Comparison of ENCODE assay signal across 19 cellular contexts in genomic region chr1:233313434-233314155, GRCh38. TPM values are rescaled to one million over a fixed set of nuclear protein-coding genes. Genes with fewer than 3 reads are reported as not detected.
DNase-seq lines count a peak whose midpoint lies in the region; ATAC-seq and TF ChIP-seq lines count a peak whose summit lies in the region.
"Had no signal": no experiment of that assay in that cellular context is flagged by ENCODE, and none has a peak within 500 bp of the region (broad histone marks: within the 10 kb centered on the region; RNA-seq: fewer than 3 reads in every experiment).

No MANE protein-coding gene starts in this region.

- no peaks in the 10 kb centered on the region for H3K36me3 Mint-ChIP-seq in GM23338 (ENCODE audit: low read depth)
- H3K36me3 Mint-ChIP-seq in T-helper 17 cell (ENCODE audit: low read depth) = peaks cover 3% of the 10 kb centered on the region
- no peaks in the 10 kb centered on the region for H3K36me3 Mint-ChIP-seq in progenitor cell of endocrine pancreas (ENCODE audit: insufficient read depth)
- H3K36me3 Mint-ChIP-seq: CD4-positive, CD25-positive, alpha-beta regulatory T cell; CD8-positive, alpha-beta memory T cell had no signal

- H3K36me3 ChIP-seq in GM23338 (ENCODE audit: insufficient read depth) (no peaks in the 10 kb centered on the region), HCT116 (ENCODE audit: control insufficient read depth in 1 of 2, insufficient read depth in 2 of 2, low read length in 2 of 2) (no peaks in the 10 kb centered on the region), Karpas-422 (ENCODE audit: insufficient read depth, low read length) (no peaks in the 10 kb centered on the region)
- H3K36me3 ChIP-seq: BE2C had no signal

- no peaks in the 10 kb centered on the region for H3K9me3 ChIP-seq in HCT116 (ENCODE audit: control insufficient read depth in 1 of 2, insufficient read depth in 1 of 2, low read depth in 1 of 2, low read length in 2 of 2)
- H3K9me3 ChIP-seq in T-helper 17 cell (ENCODE audit: control insufficient read depth, low read length, poor library complexity, severe bottlenecking) = no peaks in the 10 kb centered on the region
- no peaks in the 10 kb centered on the region for H3K9me3 ChIP-seq in Karpas-422 (ENCODE audit: low read length)
- H3K9me3 ChIP-seq: BE2C had no signal

- H3K4me1 Mint-ChIP-seq in GM23338 (peaks cover 14% of the 10 kb centered on the region; the same call in 2 of the 3 replicates), T-helper 17 cell (peaks cover 3% of the 10 kb centered on the region), progenitor cell of endocrine pancreas (ENCODE audit: low read depth) (peaks cover 32% of the 10 kb centered on the region)
- H3K4me1 Mint-ChIP-seq: CD4-positive, CD25-positive, alpha-beta regulatory T cell; CD8-positive, alpha-beta memory T cell had no signal

- no peaks in the 10 kb centered on the region for H3K4me1 ChIP-seq in GM23338 (ENCODE audit: insufficient read depth)
- H3K4me1 ChIP-seq in HCT116 (ENCODE audit: control insufficient read depth in 1 of 2, insufficient read depth in 2 of 2, low read length in 2 of 2) = no peaks in the 10 kb centered on the region
- peaks cover 1% of the 10 kb centered on the region; the same call in 1 of the 2 replicates for H3K4me1 ChIP-seq in Karpas-422 (ENCODE audit: low read length)
- H3K4me1 ChIP-seq: BE2C had no signal

- H2AFZ ChIP-seq in GM23338 (no peak overlapping the region; the same call in 1 of the 2 replicates), HCT116 (ENCODE audit: low read depth, low read length, poor library complexity, severe bottlenecking) (peak overlapping the region; percentile 17), Karpas-422 (ENCODE audit: low read length) (no peak overlapping the region)

- H3K27ac ChIP-seq in GM23338 (ENCODE audit: low read depth) = no peak overlapping the region
- H3K27ac ChIP-seq in HCT116 (ENCODE audit: low read depth, low read length) = no peak overlapping the region
- H3K27ac ChIP-seq in Karpas-422 (ENCODE audit: low read length) = no peak overlapping the region
- H3K27ac ChIP-seq: KMS-11 had no signal

- H3K4me3 ChIP-seq in GM23338 (no peak overlapping the region), HCT116 (replicated peaks in 1 of 2; ENCODE audit: low read depth in 1 of 2, low read length in 2 of 2) (no peak overlapping the region), Karpas-422 (ENCODE audit: low read length) (no peak overlapping the region)
- H3K4me3 ChIP-seq: GM12878 had no signal

- no peaks in the 10 kb centered on the region for H3K27me3 Mint-ChIP-seq in GM23338 (ENCODE audit: insufficient read depth, low read depth, poor library complexity)
- peaks cover 29% of the 10 kb centered on the region for H3K27me3 Mint-ChIP-seq in T-helper 17 cell
- no peaks in the 10 kb centered on the region for H3K27me3 Mint-ChIP-seq in progenitor cell of endocrine pancreas

- no peak for TF ChIP-seq POLR2A in HCT116 (IDR thresholded peaks at IDR 0.05; ENCODE audit: borderline replicate concordance, extremely low read depth, insufficient read depth, insufficient read length)

- ATAC-seq in GM23338 (no peak), HCT116 (no peak), T-helper 17 cell (no peak)
- ATAC-seq: GM12878 had no signal

- no TSS peak for BruUV-seq in HCT116 (replicated peaks; lab: Mats Ljungman, UMichigan)

- H3K27me3 ChIP-seq in GM23338 (ENCODE audit: insufficient read depth) (no peaks in the 10 kb centered on the region), HCT116 (ENCODE audit: insufficient read depth, low read length) (no peaks in the 10 kb centered on the region), Karpas-422 (ENCODE audit: low read length) (no peaks in the 10 kb centered on the region)

- RAD21 ChIA-PET in HCT116 (lab: Charles Lee; ENCODE audit: low non-redundant PET in 1 of 2, low total read pairs in 2 of 2, uncharacterized antibody in 2 of 2, unreplicated experiment in 2 of 2) = no interaction called here

- CTCF ChIA-PET in HCT116 (lab: Charles Lee) = no interaction called here

- TF ChIP-seq CTCF in GM23338 (conservative IDR thresholded peaks at IDR 0.05; ENCODE audit: low read depth in 2 of 2) = no peak
- no peak for TF ChIP-seq CTCF in HCT116 (IDR thresholded peaks at IDR 0.05 in 2 of 3, conservative IDR thresholded peaks at IDR 0.05 in 1 of 3; ENCODE audit: borderline replicate concordance in 1 of 3, insufficient read depth in 1 of 3, low read depth in 2 of 3, low read length in 2 of 3)
- no peak for TF ChIP-seq CTCF in progenitor cell of endocrine pancreas (IDR thresholded peaks at IDR 0.05; ENCODE audit: unreplicated experiment)

- no peak for TF ChIP-seq RAD21 in HCT116 (IDR thresholded peaks at IDR 0.05; ENCODE audit: low read depth)

- intact Hi-C loops in HCT116 (cut with micrococcal nuclease) = no loop called here
- intact Hi-C loops in head of caudate nucleus (cut with DNase I) = no loop called here

- H3K9me2 ChIP-seq in GM23338 (ENCODE audit: insufficient read depth) (no peaks in the 10 kb centered on the region), HCT116 (ENCODE audit: insufficient read depth) (no peaks in the 10 kb centered on the region), Karpas-422 (replicated peaks; ENCODE audit: insufficient read depth, low read length) (no peaks in the 10 kb centered on the region)

- DNase-seq in GM23338 (ENCODE audit: low spot score) (no peak), HCT116 (ENCODE audit: low read depth, low spot score) (no peak), T-helper 17 cell (no peak), progenitor cell of endocrine pancreas (ENCODE audit: low spot score, unreplicated experiment) (no peak), D341Med (ENCODE audit: low spot score) (no peak), Karpas-422 (no peak), head of caudate nucleus (no peak)
- DNase-seq: ACHN; BE2C; C1 segment of cervical spinal cord; CD4-positive, CD25-positive, alpha-beta regulatory T cell; CD8-positive, alpha-beta memory T cell; COR-L47; DMS53; DND-41; EL had no signal

- H3K9ac ChIP-seq in HCT116 (ENCODE audit: low read length) = no peak overlapping the region
- no peak overlapping the region for H3K9ac ChIP-seq in Karpas-422 (ENCODE audit: low read length)
- H3K9ac ChIP-seq: KMS-11 had no signal

- no peak overlapping the region for H3K4me3 Mint-ChIP-seq in GM23338
- no peak overlapping the region for H3K4me3 Mint-ChIP-seq in T-helper 17 cell
- no peak overlapping the region for H3K4me3 Mint-ChIP-seq in progenitor cell of endocrine pancreas (ENCODE audit: low read depth)
- H3K4me3 Mint-ChIP-seq: CD4-positive, CD25-positive, alpha-beta regulatory T cell; CD8-positive, alpha-beta memory T cell had no signal

- no peaks in the 10 kb centered on the region for H3F3A ChIP-seq in GM23338 (replicated peaks; ENCODE audit: low read depth)

- POLR2A ChIA-PET in HCT116 (lab: Charles Lee) = interaction anchor here (1.2 kb wide), 1 partner anchor 15 kb away, joined by 3 read pairs; no protein-coding TSS in a partner anchor

- H4K20me1 ChIP-seq in GM23338 (replicated peaks; ENCODE audit: insufficient read depth) (no peaks in the 10 kb centered on the region), HCT116 (ENCODE audit: insufficient read depth) (no peaks in the 10 kb centered on the region), Karpas-422 (ENCODE audit: insufficient read depth, low read depth, low read length) (no peaks in the 10 kb centered on the region)

- H3K9me3 Mint-ChIP-seq in GM23338 (0 out of 3 replicates have a peak, but pooled peaks cover 4% of the 10 kb centered on the region), progenitor cell of endocrine pancreas (ENCODE audit: low read depth) (peaks cover 3% of the 10 kb centered on the region)
- H3K9me3 Mint-ChIP-seq: CD4-positive, CD25-positive, alpha-beta regulatory T cell; CD8-positive, alpha-beta memory T cell had no signal

- H3K79me2 ChIP-seq in GM23338 (replicated peaks; ENCODE audit: insufficient read depth) (no peaks in the 10 kb centered on the region), HCT116 (ENCODE audit: insufficient read depth, low read length) (no peaks in the 10 kb centered on the region), Karpas-422 (ENCODE audit: low read length) (no peaks in the 10 kb centered on the region)

- H3K27ac Mint-ChIP-seq in GM23338 (peak overlapping the region; percentile 7; the same call in 1 of the 2 replicates), T-helper 17 cell (peak overlapping the region; percentile 21), progenitor cell of endocrine pancreas (peak overlapping the region; percentile 2)
- H3K27ac Mint-ChIP-seq: CD4-positive, CD25-positive, alpha-beta regulatory T cell; CD8-positive, alpha-beta memory T cell had no signal

- no peak overlapping the region for H3K4me2 ChIP-seq in GM23338
- H3K4me2 ChIP-seq in HCT116 (ENCODE audit: low read length) = no peak overlapping the region
- no peak overlapping the region for H3K4me2 ChIP-seq in Karpas-422 (ENCODE audit: low read depth, low read length, poor library complexity, severe bottlenecking)
- H3K4me2 ChIP-seq: KMS-11 had no signal

TF ChIP-seq in GM23338, 12 proteins besides CTCF, POLR2A, EP300 and RAD21 (continues in another document):
- TF ChIP-seq ZNF331 (CRISPR knock-in tag; IDR thresholded peaks at IDR 0.05; ENCODE audit: low read depth) (no peak), EZH2phosphoT487 (IDR thresholded peaks at IDR 0.05; ENCODE audit: unreplicated experiment) (no peak)

TF ChIP-seq in HCT116, 20 proteins besides CTCF, POLR2A, EP300 and RAD21 (continues in another document):
- no peak for TF ChIP-seq SRF (IDR thresholded peaks at IDR 0.05; ENCODE audit: low read depth)
- no peak for TF ChIP-seq ELF1 (IDR thresholded peaks at IDR 0.05; ENCODE audit: borderline replicate concordance, low read depth)
- no peak for TF ChIP-seq EZH2 (IDR thresholded peaks at IDR 0.05)

RNA-seq across cellular contexts. Expression of gene MAP3K21, which starts 13.9 kb away (rescaled TPM):
- total RNA-seq in GM23338 (2014; rRNA removed; shearing (Covaris generic)) = 37.2 and 40.1 TPM in 2 replicates
- 11.1 and 11.7 TPM in 2 replicates for polyA plus RNA-seq in GM23338 (2016; fragmentation: Nextera tagmentation; extraction: Ambion mirVana)
- total RNA-seq in HCT116 (2021; ENCODE audit: unreplicated experiment) (19.1 TPM), T-helper 17 cell (1 to 10 TPM; 1.4 to 1.9 TPM), progenitor cell of endocrine pancreas (13.1 and 13.9 TPM in 2 replicates)
- polyA plus RNA-seq in HCT116 (2012) = 7.2 TPM in 2 replicates
- 2.2 and 3.4 TPM in 2 replicates for total RNA-seq in Karpas-422 (2014; rRNA removed; shearing (Covaris generic); ENCODE audit: low replicate concordance)
- total RNA-seq: G401 had no signal

RNA-seq across cellular contexts. Expression of gene PCNX2, which starts 18.1 kb away (rescaled TPM):
- total RNA-seq in GM23338 (2014; rRNA removed; shearing (Covaris generic)) = 61.2 and 88.3 TPM in 2 replicates
- polyA plus RNA-seq in GM23338 (2016; fragmentation: Nextera tagmentation; extraction: Ambion mirVana) = 42.6 and 42.9 TPM in 2 replicates
- total RNA-seq in HCT116 (2021; ENCODE audit: unreplicated experiment) = 15.3 TPM
- 8.4 and 16.0 TPM in 2 replicates for polyA plus RNA-seq in HCT116 (2012)
- total RNA-seq in T-helper 17 cell = 10 to 100 TPM; 64.1 to 70.1 TPM
- 33.6 and 37.0 TPM in 2 replicates for total RNA-seq in progenitor cell of endocrine pancreas
- total RNA-seq in Karpas-422 (2014; rRNA removed; shearing (Covaris generic); ENCODE audit: low replicate concordance) = 49.1 and 96.2 TPM in 2 replicates
